In the genomic region with DNA sequence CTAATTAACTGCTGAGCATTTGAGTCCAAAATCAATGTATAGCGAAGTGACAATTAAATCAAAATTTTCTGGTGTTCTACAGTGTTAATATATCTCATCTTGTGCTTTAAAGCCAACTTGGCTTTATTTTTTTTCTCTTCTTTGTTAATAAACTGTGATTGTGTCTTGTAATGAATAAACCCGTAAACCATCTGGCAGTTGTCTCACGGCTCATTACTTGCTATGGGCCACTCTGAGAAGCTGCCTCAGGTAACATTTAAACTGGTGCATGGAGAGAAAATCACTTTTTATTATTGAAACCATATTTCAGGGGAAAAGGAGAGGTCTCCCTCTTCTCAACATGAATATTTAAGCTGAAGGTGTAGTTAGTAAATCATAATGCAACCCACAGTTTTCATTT, we compare ENCODE assay signal across 19 cellular contexts.
DNase-seq lines count a peak whose midpoint lies in the region; ATAC-seq and TF ChIP-seq lines count a peak whose summit lies in the region.
"Had no signal": no experiment of that assay in that cellular context is flagged by ENCODE, and none has a peak within 500 bp of the region (broad histone marks: within the 10 kb centered on the region; RNA-seq: fewer than 3 reads in every experiment).

No MANE protein-coding gene starts in this region.

- no peaks in the 10 kb centered on the region; the same call in 1 of the 2 replicates for H3F3A ChIP-seq in GM23338 (replicated peaks; ENCODE audit: low read depth)

- no peak overlapping the region for H3K4me2 ChIP-seq in GM23338
- H3K4me2 ChIP-seq: BLaER1 treated with 17β-estradiol and CSF1 and Interleukin-3, amounts not matched to agents 10 nM and 100 nM had no signal

- H3K9me2 ChIP-seq in GM23338 (ENCODE audit: insufficient read depth): no peaks in the 10 kb centered on the region

- intact Hi-C loops in colonic mucosa (cut with DNase I): no loop called here
- intact Hi-C loops in A673 (cut with micrococcal nuclease; ENCODE audit: unreplicated experiment): no loop called here

- no peak overlapping the region for H3K4me3 Mint-ChIP-seq in GM23338
- H3K4me3 Mint-ChIP-seq: B cell; CD8-positive, alpha-beta T cell; HFFc6 had no signal

- no peaks in the 10 kb centered on the region; the same call in 2 of the 3 replicates for H3K9me3 Mint-ChIP-seq in GM23338

- DNase-seq in GM23338 (ENCODE audit: low spot score) (no peak), NCI-H2171 treated with DMSO at 0.1 percent for 48 hours (lab: John Stamatoyannopoulos, UW) (peak; percentile 76), mesenteric fat pad (ENCODE audit: low spot score) (no peak), colonic mucosa (no peak), A673 (ENCODE audit: low spot score) (no peak)
- DNase-seq: 8988T; Calu3; CD8-positive, alpha-beta T cell; DMS79 treated with DMSO at 0.1 percent for 48 hours; GOT3; H7; HFFc6; IMR-90 had no signal

- TF ChIP-seq CTCF in GM23338 (conservative IDR thresholded peaks at IDR 0.05; ENCODE audit: low read depth in 2 of 2) (no peak), colonic mucosa (IDR thresholded peaks at IDR 0.05) (no peak), A673 (conservative IDR thresholded peaks at IDR 0.05; ENCODE audit: low read depth, low read length) (no peak)

- H3K27me3 ChIP-seq in GM23338 (ENCODE audit: insufficient read depth) (no peaks in the 10 kb centered on the region), endocrine pancreas (ENCODE audit: control insufficient read depth, insufficient read depth, low read length) (no peaks in the 10 kb centered on the region), colonic mucosa (no peaks in the 10 kb centered on the region), A673 (replicated peaks; ENCODE audit: insufficient read depth, low read depth, low read length, poor library complexity) (no peaks in the 10 kb centered on the region)
- H3K27me3 ChIP-seq: BLaER1 treated with 17β-estradiol and CSF1 and Interleukin-3, amounts not matched to agents 10 nM and 100 nM had no signal

- no peaks in the 10 kb centered on the region; the same call in 2 of the 3 replicates for H3K36me3 Mint-ChIP-seq in GM23338 (ENCODE audit: low read depth)
- H3K36me3 Mint-ChIP-seq: CD8-positive, alpha-beta T cell had no signal

- 0 out of 2 replicates have a peak overlapping the region, but pooled peaks have one; percentile 18 for H3K27ac Mint-ChIP-seq in GM23338
- H3K27ac Mint-ChIP-seq: B cell; CD8-positive, alpha-beta T cell; HFFc6 had no signal

- no peaks in the 10 kb centered on the region for H4K20me1 ChIP-seq in GM23338 (replicated peaks; ENCODE audit: insufficient read depth)
- H4K20me1 ChIP-seq: BLaER1 treated with 17β-estradiol and CSF1 and Interleukin-3, amounts not matched to agents 10 nM and 100 nM had no signal

- no TSS peak for BruUV-seq in A673 (replicated peaks; lab: Mats Ljungman, UMichigan)

- H3K27me3 Mint-ChIP-seq in GM23338 (ENCODE audit: insufficient read depth, low read depth, poor library complexity): peaks cover 2% of the 10 kb centered on the region
- H3K27me3 Mint-ChIP-seq: B cell had no signal

- H3K9ac ChIP-seq in endocrine pancreas (ENCODE audit: control insufficient read depth, insufficient read depth, low read length) (no peak overlapping the region), colonic mucosa (ENCODE audit: low read depth in 2 of 2, low read length in 2 of 2) (no peak overlapping the region)
- H3K9ac ChIP-seq: BLaER1 treated with 17β-estradiol and CSF1 and Interleukin-3, amounts not matched to agents 10 nM and 100 nM had no signal

- POLR2A ChIA-PET in A673 (lab: Charles Lee; ENCODE audit: low non-redundant PET): no interaction called here

- ATAC-seq in GM23338 (no peak), HG02852 (IDR thresholded peaks at IDR 0.05; ENCODE audit: unreplicated experiment) (no peak)
- ATAC-seq: CD8-positive, alpha-beta T cell; GM12878; HCT116 had no signal

- H3K36me3 ChIP-seq in GM23338 (ENCODE audit: insufficient read depth) (no peaks in the 10 kb centered on the region), endocrine pancreas (ENCODE audit: control insufficient read depth, insufficient read depth, low read length) (no peaks in the 10 kb centered on the region), colonic mucosa (no peaks in the 10 kb centered on the region), A673 (ENCODE audit: insufficient read depth, low read length, poor library complexity, severe bottlenecking) (no peaks in the 10 kb centered on the region)
- H3K36me3 ChIP-seq: BLaER1 treated with 17β-estradiol and CSF1 and Interleukin-3, amounts not matched to agents 10 nM and 100 nM had no signal

- CTCF ChIA-PET in A673 (lab: Charles Lee): no interaction called here

- H3K4me1 ChIP-seq in GM23338 (ENCODE audit: insufficient read depth) (peaks cover 7% of the 10 kb centered on the region; the same call in 1 of the 2 replicates), endocrine pancreas (ENCODE audit: control insufficient read depth, insufficient read depth, low read length) (peaks cover 23% of the 10 kb centered on the region), colonic mucosa (no peaks in the 10 kb centered on the region), A673 (ENCODE audit: insufficient read depth, low read length, poor library complexity, severe bottlenecking) (no peaks in the 10 kb centered on the region)
- H3K4me1 ChIP-seq: BLaER1 treated with 17β-estradiol and CSF1 and Interleukin-3, amounts not matched to agents 10 nM and 100 nM had no signal

- H3K4me3 ChIP-seq in GM23338: no peak overlapping the region
- peak overlapping the region; percentile 18 for H3K4me3 ChIP-seq in endocrine pancreas (ENCODE audit: control insufficient read depth, insufficient read depth, low read length)
- H3K4me3 ChIP-seq in colonic mucosa: no peak overlapping the region
- H3K4me3 ChIP-seq in A673 (ENCODE audit: low read depth, low read length, poor library complexity, severe bottlenecking): no peak overlapping the region
- H3K4me3 ChIP-seq: BLaER1 treated with 17β-estradiol and CSF1 and Interleukin-3, amounts not matched to agents 10 nM and 100 nM; GM12878 had no signal

- H3K4me1 Mint-ChIP-seq in GM23338: peaks cover 17% of the 10 kb centered on the region
- H3K4me1 Mint-ChIP-seq: B cell had no signal

- H3K27ac ChIP-seq in GM23338 (ENCODE audit: low read depth) (no peak overlapping the region), colonic mucosa (no peak overlapping the region), A673 (ENCODE audit: low read depth, low read length, poor library complexity, severe bottlenecking) (no peak overlapping the region)
- H3K27ac ChIP-seq: BLaER1 treated with 17β-estradiol and CSF1 and Interleukin-3, amounts not matched to agents 10 nM and 100 nM had no signal

- no peaks in the 10 kb centered on the region for H3K9me3 ChIP-seq in endocrine pancreas (ENCODE audit: control insufficient read depth, low read length)
- H3K9me3 ChIP-seq in colonic mucosa: no peaks in the 10 kb centered on the region
- H3K9me3 ChIP-seq in A673 (ENCODE audit: low read depth, low read length, poor library complexity, severe bottlenecking): peaks cover 4% of the 10 kb centered on the region
- H3K9me3 ChIP-seq: BLaER1 treated with 17β-estradiol and CSF1 and Interleukin-3, amounts not matched to agents 10 nM and 100 nM had no signal

- H2AFZ ChIP-seq in GM23338: no peak overlapping the region

- H3K79me2 ChIP-seq in GM23338 (replicated peaks; ENCODE audit: insufficient read depth): no peaks in the 10 kb centered on the region
